In genomic region chr15:28936081-28936480, GRCh38 we compare ENCODE assay signal across 14 cellular contexts. TPM values are rescaled to one million over a fixed set of nuclear protein-coding genes. Genes with fewer than 3 reads are reported as not detected.
DNase-seq lines count a peak whose midpoint lies in the region; ATAC-seq and TF ChIP-seq lines count a peak whose summit lies in the region.
"Had no signal": no experiment of that assay in that cellular context is flagged by ENCODE, and none has a peak within 500 bp of the region (broad histone marks: within the 10 kb centered on the region; RNA-seq: fewer than 3 reads in every experiment).

No MANE protein-coding gene starts in this region.

- H3K27ac Mint-ChIP-seq in CD4-positive, CD25-positive, alpha-beta regulatory T cell = peak overlapping the region; percentile 65 to 82 (median 75)
- peak overlapping the region; percentile 23 for H3K27ac Mint-ChIP-seq in neural progenitor cell
- H3K27ac Mint-ChIP-seq: naive B cell had no signal

- H3K9me3 ChIP-seq in CD4-positive, CD25-positive, alpha-beta regulatory T cell (ENCODE audit: control insufficient read depth in 2 of 2, low read length in 2 of 2) = no peaks in the 10 kb centered on the region
- no peaks in the 10 kb centered on the region for H3K9me3 ChIP-seq in RWPE2 (ENCODE audit: severe bottlenecking)
- H3K9me3 ChIP-seq in neural progenitor cell (ENCODE audit: low read depth) = no peaks in the 10 kb centered on the region
- H3K9me3 ChIP-seq: HAP-1, lower lobe of right lung had no signal

- H3K4me3 Mint-ChIP-seq in CD4-positive, CD25-positive, alpha-beta regulatory T cell = peak overlapping the region in 1 of 4 donors; percentile 17
- no peak overlapping the region for H3K4me3 Mint-ChIP-seq in neural progenitor cell
- H3K4me3 Mint-ChIP-seq: naive B cell had no signal

- H3K79me2 ChIP-seq in neural progenitor cell (ENCODE audit: low read depth) = peaks cover 7% of the 10 kb centered on the region

- H2AFZ ChIP-seq in neural progenitor cell (replicated peaks) = no peak overlapping the region

- peaks cover 10% of the 10 kb centered on the region for H3K36me3 Mint-ChIP-seq in CD4-positive, CD25-positive, alpha-beta regulatory T cell
- H3K36me3 Mint-ChIP-seq in neural progenitor cell = peaks cover 36% of the 10 kb centered on the region
- H3K36me3 Mint-ChIP-seq: naive B cell had no signal

- peaks cover 0 to 3% (median 0%) of the 10 kb centered on the region in 7 donors for H3K9me3 Mint-ChIP-seq in CD4-positive, CD25-positive, alpha-beta regulatory T cell
- peaks cover 18% of the 10 kb centered on the region for H3K9me3 Mint-ChIP-seq in neural progenitor cell

- H3K4me3 ChIP-seq in CD4-positive, CD25-positive, alpha-beta regulatory T cell (ENCODE audit: low read depth, low read length) = no peak overlapping the region
- no peak overlapping the region for H3K4me3 ChIP-seq in RWPE2 (ENCODE audit: severe bottlenecking)
- no peak overlapping the region for H3K4me3 ChIP-seq in neural progenitor cell
- H3K4me3 ChIP-seq: cardiac muscle cell, HAP-1, lower lobe of right lung had no signal

- H3K4me1 ChIP-seq in CD4-positive, CD25-positive, alpha-beta regulatory T cell (ENCODE audit: control insufficient read depth, insufficient read depth, low read length, poor library complexity, severe bottlenecking) = peaks cover 17% of the 10 kb centered on the region
- no peaks in the 10 kb centered on the region for H3K4me1 ChIP-seq in RWPE2 (ENCODE audit: insufficient read depth, poor library complexity, severe bottlenecking)
- H3K4me1 ChIP-seq in neural progenitor cell = no peaks in the 10 kb centered on the region
- H3K4me1 ChIP-seq: HAP-1, lower lobe of right lung had no signal

- peaks cover 7% of the 10 kb centered on the region for H3K27me3 Mint-ChIP-seq in CD4-positive, CD25-positive, alpha-beta regulatory T cell
- peaks cover 3% of the 10 kb centered on the region for H3K27me3 Mint-ChIP-seq in neural progenitor cell (ENCODE audit: insufficient read depth, low read depth)

- H3K9ac ChIP-seq in neural progenitor cell = no peak overlapping the region

- no peak for TF ChIP-seq CTCF in RWPE2 (IDR thresholded peaks at IDR 0.05; ENCODE audit: poor library complexity, severe bottlenecking)
- no peak for TF ChIP-seq CTCF in neural progenitor cell (IDR thresholded peaks at IDR 0.05)

- H3K4me2 ChIP-seq in neural progenitor cell = no peak overlapping the region

- no peaks in the 10 kb centered on the region for H3K27me3 ChIP-seq in CD4-positive, CD25-positive, alpha-beta regulatory T cell (ENCODE audit: control insufficient read depth, insufficient read depth, low read length)
- no peaks in the 10 kb centered on the region for H3K27me3 ChIP-seq in RWPE2 (ENCODE audit: insufficient read depth, poor library complexity, severe bottlenecking)
- no peaks in the 10 kb centered on the region for H3K27me3 ChIP-seq in neural progenitor cell
- H3K27me3 ChIP-seq: cardiac muscle cell had no signal

- no peak overlapping the region for H3K27ac ChIP-seq in CD4-positive, CD25-positive, alpha-beta regulatory T cell (ENCODE audit: insufficient read depth, low read length, poor library complexity, severe bottlenecking)
- H3K27ac ChIP-seq in RWPE2 (ENCODE audit: poor library complexity, severe bottlenecking) (no peak overlapping the region), neural progenitor cell (no peak overlapping the region)
- H3K27ac ChIP-seq: cardiac muscle cell, lower lobe of right lung, VCaP had no signal

- H4K20me1 ChIP-seq in neural progenitor cell (ENCODE audit: low read depth) = peaks cover 37% of the 10 kb centered on the region

- ATAC-seq in CD4-positive, CD25-positive, alpha-beta regulatory T cell (ENCODE audit: low read depth in 2 of 2) = no peak
- ATAC-seq in RWPE2 (ENCODE audit: low read depth) (no peak), GM18873 (IDR thresholded peaks at IDR 0.05; ENCODE audit: low FRiP score, unreplicated experiment) (no peak)

- H3F3A ChIP-seq in neural progenitor cell (ENCODE audit: low read depth) = no peaks in the 10 kb centered on the region

- H3K4me1 Mint-ChIP-seq in CD4-positive, CD25-positive, alpha-beta regulatory T cell = peaks cover 4 to 74% (median 16%) of the 10 kb centered on the region in 4 donors
- H3K4me1 Mint-ChIP-seq in neural progenitor cell = peaks cover 31% of the 10 kb centered on the region
- H3K4me1 Mint-ChIP-seq: naive B cell had no signal

- no peak for DNase-seq in CD4-positive, CD25-positive, alpha-beta regulatory T cell
- DNase-seq in RWPE2 (ENCODE audit: low spot score) (peak; percentile 42), globus pallidus (ENCODE audit: low spot score) (peak; percentile 60), neural progenitor cell (ENCODE audit: low spot score) (no peak), OCI-M2 (lab: John Stamatoyannopoulos, UW; ENCODE audit: unreplicated experiment) (no peak), NOMO-1 treated with dmso at 0.1 percent for 144 hours (lab: John Stamatoyannopoulos, UW; ENCODE audit: unreplicated experiment) (no peak)
- DNase-seq: DMS 273 treated with DMSO at 0.1 percent for 48 hours, lower lobe of right lung, naive B cell, NCI-H1105 treated with DMSO at 0.1 percent for 48 hours had no signal

- H3K36me3 ChIP-seq in CD4-positive, CD25-positive, alpha-beta regulatory T cell (ENCODE audit: control insufficient read depth, insufficient read depth, low read length) = no peaks in the 10 kb centered on the region
- H3K36me3 ChIP-seq in RWPE2 (ENCODE audit: low read depth) (no peaks in the 10 kb centered on the region), neural progenitor cell (no peaks in the 10 kb centered on the region)
- H3K36me3 ChIP-seq: cardiac muscle cell, HAP-1, lower lobe of right lung had no signal

RNA-seq across cellular contexts. Expression of gene APBA2, which starts 50.3 kb away (rescaled TPM):
- total RNA-seq in CD4-positive, CD25-positive, alpha-beta regulatory T cell = 13.9 TPM
- 10 to 100 TPM in 2 of 4 donors, 1 to 10 TPM in 2; 8.6 to 24.2 (median 15.5) TPM for polyA plus RNA-seq in CD4-positive, CD25-positive, alpha-beta regulatory T cell
- 35.8 and 70.4 TPM in 2 replicates for total RNA-seq in neural progenitor cell (ENCODE audit: low replicate concordance)

Comparison
In these comparisons a context has a peak if more than half of its experiments do, and no peak if none do; other contexts are left out.
1. DNase-seq: peak in RWPE2 (single experiment) and globus pallidus (single experiment); none in CD4-positive, CD25-positive, alpha-beta regulatory T cell (0 of 3), neural progenitor cell (single experiment), OCI-M2 (single experiment) and NOMO-1 treated with dmso at 0.1 percent for 144 hours (single experiment).